20 cellular contexts compared by ENCODE assay signal in genomic region chr1:213273546-213273945, GRCh38.
"Had no signal": no experiment of that assay in that cellular context is flagged by ENCODE, and none has a peak within 500 bp of the region (broad histone marks: within the 10 kb centered on the region; RNA-seq: fewer than 3 reads in every experiment).

No MANE protein-coding gene starts in this region.

- H3K9me3 ChIP-seq: adrenal gland, ascending aorta, esophagus squamous epithelium, gastrocnemius medialis, left ventricle myocardium inferior, testis had no signal

- H3K27me3 ChIP-seq: adrenal gland, ascending aorta, esophagus squamous epithelium, gastrocnemius medialis, neural progenitor cell, testis had no signal

- H3K4me1 ChIP-seq: ascending aorta, esophagus squamous epithelium, left ventricle myocardium inferior, testis had no signal

- ATAC-seq: gastrocnemius medialis; naive thymus-derived CD8-positive, alpha-beta T cell had no signal

- DNase-seq: activated CD4-positive, alpha-beta T cell treated with anti-CD3 and anti-CD28 coated beads for 1 hour; activated naive CD4-positive, alpha-beta T cell; activated T-cell treated with anti-CD3 and anti-CD28 coated beads, Interleukin-2, amount 50 U/mL, for 24 hours; adrenal gland; central memory CD4-positive, alpha-beta T cell; effector memory CD4-positive, alpha-beta T cell; esophagus squamous epithelium; gastrocnemius medialis; hypothalamus; left ventricle myocardium inferior; naive thymus-derived CD8-positive, alpha-beta T cell; stimulated activated CD4-positive, alpha-beta T cell treated with anti-CD3 and anti-CD28 coated beads, Interleukin-4, amount 100 ng/mL, for 1 hour; stimulated activated naive CD4-positive, alpha-beta T cell; T-helper 1 cell; testis had no signal

- H3K9ac ChIP-seq: neural progenitor cell had no signal

- H3K27ac Mint-ChIP-seq: activated naive CD8-positive, alpha-beta T cell; activated T-cell treated with anti-CD3 and anti-CD28 coated beads, Interleukin-2, amount 50 U/mL, for 24 hours; activated T-helper 2 cell treated with anti-CD3 and anti-CD28 coated beads, Interferon-gamma antibody, Interleukin-2, Interleukin-4, amounts not matched to agents 10 μg/mL and 5 μg/mL and 100 μg/mL, durations not matched to agents 14 hours and 24 hours and 36 hours; neural progenitor cell; type B pancreatic cell had no signal

- H3K36me3 ChIP-seq: adrenal gland, gastrocnemius medialis, neural progenitor cell had no signal

- H3K4me3 Mint-ChIP-seq: activated naive CD8-positive, alpha-beta T cell; activated T-cell treated with anti-CD3 and anti-CD28 coated beads, Interleukin-2, amount 50 U/mL, for 24 hours; naive thymus-derived CD8-positive, alpha-beta T cell; neural progenitor cell; type B pancreatic cell had no signal

- H3K27me3 Mint-ChIP-seq: activated naive CD8-positive, alpha-beta T cell; activated T-cell treated with anti-CD3 and anti-CD28 coated beads, Interleukin-2, amount 50 U/mL, for 24 hours; naive thymus-derived CD8-positive, alpha-beta T cell; type B pancreatic cell had no signal

- H3K9me3 Mint-ChIP-seq: activated T-cell treated with anti-CD3 and anti-CD28 coated beads, Interleukin-2, amount 50 U/mL, for 24 hours; activated T-helper 2 cell treated with anti-CD3 and anti-CD28 coated beads, Interferon-gamma antibody, Interleukin-2, Interleukin-4, amounts not matched to agents 10 μg/mL and 5 μg/mL and 100 μg/mL, durations not matched to agents 14 hours and 24 hours and 36 hours; neural progenitor cell had no signal

- H3K27ac ChIP-seq: adrenal gland, ascending aorta, esophagus squamous epithelium, gastrocnemius medialis, left ventricle myocardium inferior, neural progenitor cell, testis had no signal

- H3K4me3 ChIP-seq: adrenal gland, ascending aorta, esophagus squamous epithelium, gastrocnemius medialis, left ventricle myocardium inferior, neural progenitor cell, testis had no signal
